In genomic region chr15:44011238-44011873, GRCh38 we compare ENCODE assay signal across 24 cellular contexts.
"Had no signal": no experiment of that assay in that cellular context is flagged by ENCODE, and none has a peak within 500 bp of the region (broad histone marks: within the 10 kb centered on the region; RNA-seq: fewer than 3 reads in every experiment).

No MANE protein-coding gene starts in this region.

- H3K4me3 ChIP-seq: adrenal gland, breast epithelium, MG63 had no signal

- H3K36me3 Mint-ChIP-seq: activated naive CD8-positive, alpha-beta T cell treated with anti-CD3 and anti-CD28 coated beads, Interleukin-2, amount 10 ng/mL, durations not matched to agents 7 days and 5 days had no signal

- H3K27ac Mint-ChIP-seq: activated CD4-positive, alpha-beta memory T cell treated with anti-CD3 and anti-CD28 coated beads, Interleukin-2, amount 10 ng/mL, durations not matched to agents 7 days and 5 days; activated CD4-positive, alpha-beta T cell treated with anti-CD3 and anti-CD28 coated beads for 36 hours; activated naive CD8-positive, alpha-beta T cell treated with anti-CD3 and anti-CD28 coated beads, Interleukin-2, amount 10 ng/mL, durations not matched to agents 7 days and 5 days; activated T-cell treated with anti-CD3 and anti-CD28 coated beads, Interleukin-2, amount 50 U/mL, for 72 hours; activated T-helper 2 cell treated with anti-CD3 and anti-CD28 coated beads, Interferon-gamma antibody, Interleukin-2, Interleukin-4, amounts not matched to agents 10 μg/mL and 5 μg/mL and 100 μg/mL, durations not matched to agents 14 hours and 24 hours and 36 hours had no signal

- DNase-seq: activated CD4-positive, alpha-beta memory T cell treated with anti-CD3 and anti-CD28 coated beads, Interleukin-2, amount 10 ng/mL, durations not matched to agents 7 days and 5 days; activated CD4-positive, alpha-beta T cell treated with anti-CD3 and anti-CD28 coated beads for 36 hours; activated CD4-positive, alpha-beta T cell treated with anti-CD3 and anti-CD28 coated beads, Interleukin-2, amount 50 U/mL, for 1 hour; activated CD4-positive, CD25-positive, alpha-beta regulatory T cell; activated CD8-positive, alpha-beta memory T cell treated with anti-CD3 and anti-CD28 coated beads, Interleukin-2, amount 50 U/mL, for 4 hours; activated naive CD4-positive, alpha-beta T cell treated with anti-CD3 and anti-CD28 coated beads, Interleukin-2, amount 50 U/mL, for 16 hours; activated naive CD8-positive, alpha-beta T cell treated with anti-CD3 and anti-CD28 coated beads, Interleukin-2, amount 10 ng/mL, durations not matched to agents 7 days and 5 days; activated T-cell treated with anti-CD3 and anti-CD28 coated beads, Interleukin-2, amount 50 U/mL, for 72 hours; adrenal gland; anterior cingulate cortex; central memory CD4-positive, alpha-beta T cell; MG63; MV-4-11; NCI-H1092 treated with DMSO at 0.1 percent for 48 hours; NCI-H1436; NCI-H2029 treated with DMSO at 0.1 percent for 48 hours; NCI-H526; NCI-H82; SK-N-SH; T-helper 1 cell had no signal

- H3K36me3 ChIP-seq: adrenal gland, breast epithelium, MG63 had no signal

- H3K4me1 ChIP-seq: breast epithelium had no signal

- H3K27me3 ChIP-seq: adrenal gland, breast epithelium, MG63 had no signal

- H3K4me1 Mint-ChIP-seq: activated CD4-positive, alpha-beta memory T cell treated with anti-CD3 and anti-CD28 coated beads, Interleukin-2, amount 10 ng/mL, durations not matched to agents 7 days and 5 days; activated CD4-positive, alpha-beta T cell treated with anti-CD3 and anti-CD28 coated beads for 36 hours; activated naive CD8-positive, alpha-beta T cell treated with anti-CD3 and anti-CD28 coated beads, Interleukin-2, amount 10 ng/mL, durations not matched to agents 7 days and 5 days had no signal

- H3K9me3 ChIP-seq: adrenal gland, breast epithelium, MG63, SK-N-SH had no signal

- H3K4me3 Mint-ChIP-seq: activated CD4-positive, alpha-beta memory T cell treated with anti-CD3 and anti-CD28 coated beads, Interleukin-2, amount 10 ng/mL, durations not matched to agents 7 days and 5 days; activated CD4-positive, alpha-beta T cell treated with anti-CD3 and anti-CD28 coated beads for 36 hours; activated naive CD8-positive, alpha-beta T cell treated with anti-CD3 and anti-CD28 coated beads, Interleukin-2, amount 10 ng/mL, durations not matched to agents 7 days and 5 days; activated T-cell treated with anti-CD3 and anti-CD28 coated beads, Interleukin-2, amount 50 U/mL, for 72 hours had no signal

- H3K9me3 Mint-ChIP-seq: activated CD4-positive, alpha-beta memory T cell treated with anti-CD3 and anti-CD28 coated beads, Interleukin-2, amount 10 ng/mL, durations not matched to agents 7 days and 5 days; activated naive CD8-positive, alpha-beta T cell treated with anti-CD3 and anti-CD28 coated beads, Interleukin-2, amount 10 ng/mL, durations not matched to agents 7 days and 5 days; activated T-cell treated with anti-CD3 and anti-CD28 coated beads, Interleukin-2, amount 50 U/mL, for 72 hours; activated T-helper 2 cell treated with anti-CD3 and anti-CD28 coated beads, Interferon-gamma antibody, Interleukin-2, Interleukin-4, amounts not matched to agents 10 μg/mL and 5 μg/mL and 100 μg/mL, durations not matched to agents 14 hours and 24 hours and 36 hours had no signal

- H3K27ac ChIP-seq: adrenal gland, breast epithelium, KMS-11, VCaP had no signal

- H3K4me2 ChIP-seq: KMS-11 had no signal

- H3K9ac ChIP-seq: KMS-11, SK-N-SH had no signal
